In genomic region chr18:63099848-63100625, GRCh38 we compare ENCODE assay signal across 10 cellular contexts.
DNase-seq lines count a peak whose midpoint lies in the region; ATAC-seq and TF ChIP-seq lines count a peak whose summit lies in the region.
"Had no signal": no experiment of that assay in that cellular context is flagged by ENCODE, and none has a peak within 500 bp of the region (broad histone marks: within the 10 kb centered on the region; RNA-seq: fewer than 3 reads in every experiment).

No MANE protein-coding gene starts in this region.

- H4K20me1 ChIP-seq in MM.1S (ENCODE audit: insufficient read depth, low read length), result no peaks in the 10 kb centered on the region

- H3K27ac Mint-ChIP-seq in immature natural killer cell, result peak overlapping the region in 1 of 6 donors; percentile 32

- no peaks in the 10 kb centered on the region for H3K36me3 ChIP-seq in tibial artery
- no peaks in the 10 kb centered on the region for H3K36me3 ChIP-seq in MG63
- no peaks in the 10 kb centered on the region for H3K36me3 ChIP-seq in MM.1S (replicated peaks; ENCODE audit: insufficient read depth, low read length)

- no peaks in the 10 kb centered on the region for H3K79me2 ChIP-seq in MM.1S (ENCODE audit: low read length)

- peak overlapping the region; percentile 61 to 91 (median 87) for H3K4me3 Mint-ChIP-seq in immature natural killer cell

- peak; percentile 37 for ATAC-seq in GM21576 (IDR thresholded peaks at IDR 0.05; ENCODE audit: unreplicated experiment)

- H3K4me1 ChIP-seq in tibial artery (peaks cover 0 to 18% (median 3%) of the 10 kb centered on the region in 4 donors), MM.1S (ENCODE audit: low read length) (peaks cover 25% of the 10 kb centered on the region)

- no peak overlapping the region for H3K4me3 ChIP-seq in tibial artery
- H3K4me3 ChIP-seq in MG63, result no peak overlapping the region
- H3K4me3 ChIP-seq in MM.1S (ENCODE audit: low read length), result no peak overlapping the region

- H3K4me2 ChIP-seq in MM.1S (ENCODE audit: low read depth, low read length), result no peak overlapping the region

- intact Hi-C loops in tibial artery (cut with DNase I; ENCODE audit: low total_unique reads), result no loop called here

- H3K9ac ChIP-seq in MM.1S (ENCODE audit: low read length), result no peak overlapping the region

- H2AFZ ChIP-seq in MM.1S (ENCODE audit: low read length), result no peak overlapping the region

- no peak overlapping the region for H3K27ac ChIP-seq in tibial artery
- no peak overlapping the region for H3K27ac ChIP-seq in MM.1S (ENCODE audit: low read length)

- H3K36me3 Mint-ChIP-seq in immature natural killer cell, result peaks cover 0 to 5% (median 4%) of the 10 kb centered on the region in 3 donors

- peaks cover 53 to 67% of the 10 kb centered on the region in 2 donors for H3K4me1 Mint-ChIP-seq in immature natural killer cell

- DNase-seq in GF-D8 (lab: John Stamatoyannopoulos, UW) (peak; percentile 100), Kasumi-1 (lab: John Stamatoyannopoulos, UW) (peak; percentile 91 to 96), immature natural killer cell (no peak), tibial artery (no peak), MG63 (no peak), NCI-H748 treated with DMSO at 0.1 percent for 48 hours (lab: John Stamatoyannopoulos, UW) (no peak), MM.1S (no peak)
- DNase-seq: activated naive CD4-positive, alpha-beta T cell; NK-92 treated with Interleukin-12 subunit alpha and Interleukin-12 subunit beta, amount 100 ng/mL, for 24 hours had no signal

- peaks cover 10 to 28% (median 20%) of the 10 kb centered on the region in 3 donors for H3K27me3 Mint-ChIP-seq in immature natural killer cell (ENCODE audit: low read depth in 3 of 3)

- H3K9me3 Mint-ChIP-seq in immature natural killer cell, result no peaks in the 10 kb centered on the region

- H3K27me3 ChIP-seq in tibial artery, result no peaks in the 10 kb centered on the region
- peaks cover 2% of the 10 kb centered on the region; the same call in 1 of the 2 replicates for H3K27me3 ChIP-seq in MG63
- no peaks in the 10 kb centered on the region for H3K27me3 ChIP-seq in MM.1S (replicated peaks; ENCODE audit: insufficient read depth, low read length)

- peaks cover 13% of the 10 kb centered on the region for H3F3A ChIP-seq in MM.1S (ENCODE audit: insufficient read depth, low read length)

- no peaks in the 10 kb centered on the region for H3K9me3 ChIP-seq in tibial artery
- no peaks in the 10 kb centered on the region for H3K9me3 ChIP-seq in MG63
- no peaks in the 10 kb centered on the region for H3K9me3 ChIP-seq in MM.1S (replicated peaks; ENCODE audit: insufficient read depth, low read length)

- TF ChIP-seq CTCF in tibial artery (IDR thresholded peaks at IDR 0.05) (no peak), MM.1S (IDR thresholded peaks at IDR 0.05; ENCODE audit: low read length) (no peak)

- no peaks in the 10 kb centered on the region for H3K9me2 ChIP-seq in MM.1S (replicated peaks; ENCODE audit: insufficient read depth, low read length)

Comparison
In these comparisons a context has a peak if more than half of its experiments do, and no peak if none do; other contexts are left out.
1. DNase-seq: peak in GF-D8 (single experiment) and Kasumi-1 (2 of 2); none in immature natural killer cell (0 of 3), tibial artery (0 of 2), MG63 (single experiment), NCI-H748 treated with DMSO at 0.1 percent for 48 hours (single experiment) and MM.1S (single experiment).